ENCODE assay signal across 13 cellular contexts in genomic region chr4:8504279-8505007, GRCh38.
A peak's percentile ranks its signal among the peaks of the same experiment; 100 is the strongest.
DNase-seq lines count a peak whose midpoint lies in the region; TF ChIP-seq lines count a peak whose summit lies in the region.
"Had no signal": no experiment of that assay in that cellular context is flagged by ENCODE, and none has a peak within 500 bp of the region (broad histone marks: within the 10 kb centered on the region; RNA-seq: fewer than 3 reads in every experiment).

No MANE protein-coding gene starts in this region.

- H3K27ac ChIP-seq in prostate gland = no peak overlapping the region
- H3K27ac ChIP-seq: 22Rv1, dorsolateral prefrontal cortex, suprapubic skin had no signal

- H3K9me3 ChIP-seq in prostate gland = no peaks in the 10 kb centered on the region
- H3K9me3 ChIP-seq: Caco-2, HAP-1, suprapubic skin had no signal

- WGBS in prostate gland = 35% methylated on average over 15 of the region's 15 CpGs

- H3K27me3 ChIP-seq in prostate gland (replicated peaks; ENCODE audit: insufficient read depth) = no peaks in the 10 kb centered on the region
- H3K27me3 ChIP-seq: dorsolateral prefrontal cortex, suprapubic skin had no signal

- TF ChIP-seq POLR2A in prostate gland (IDR thresholded peaks at IDR 0.05) = no peak

- peaks cover 6% of the 10 kb centered on the region for H3K4me1 ChIP-seq in prostate gland (replicated peaks)
- H3K4me1 ChIP-seq: Caco-2, HAP-1 had no signal

- DNase-seq in DMS 273 (lab: John Stamatoyannopoulos, UW; ENCODE audit: unreplicated experiment) (peak; percentile 48), DMS 273 treated with DMSO at 0.1 percent for 48 hours (lab: John Stamatoyannopoulos, UW) (no peak), NCI-H2029 (lab: John Stamatoyannopoulos, UW) (peak; percentile 49), T47D (ENCODE audit: low read depth in 1 of 2, low spot score in 1 of 2) (peak; percentile 9 to 23), prostate gland (ENCODE audit: low spot score) (peak; percentile 25), osteocyte (ENCODE audit: extremely low spot score, unreplicated experiment) (no peak), glutamatergic neuron (no peak)
- DNase-seq in stimulated activated CD4-positive, alpha-beta T cell treated with anti-CD3 and anti-CD28 coated beads, Interleukin-2, amount 100 ng/mL, for 48 hours = no peak
- DNase-seq: Caco-2 had no signal

- H3K4me1 Mint-ChIP-seq in osteocyte (ENCODE audit: unreplicated experiment) (peaks cover 29% of the 10 kb centered on the region), glutamatergic neuron (ENCODE audit: low read depth, unreplicated experiment) (peaks cover 7% of the 10 kb centered on the region)

- H3K27me3 Mint-ChIP-seq in osteocyte (ENCODE audit: unreplicated experiment) (peaks cover 4% of the 10 kb centered on the region), glutamatergic neuron (ENCODE audit: unreplicated experiment) (peaks cover 6% of the 10 kb centered on the region)

- TF ChIP-seq CTCF in prostate gland (IDR thresholded peaks at IDR 0.05) (no peak), osteocyte (IDR thresholded peaks at IDR 0.05) (no peak), glutamatergic neuron (IDR thresholded peaks at IDR 0.05; ENCODE audit: partially characterized antibody, unreplicated experiment) (no peak)

- intact Hi-C loops in prostate gland (cut with DNase I) = loop anchor here (5.0 kb wide), 1 partner anchor 32 kb away; no protein-coding TSS in a partner anchor

- in situ Hi-C loops in T47D (cut with HindIII; ENCODE audit: low pct_unique_long_range_greater_than_20kb, low sequenced_read_pairs) = no loop called here

- H3K9me3 Mint-ChIP-seq in osteocyte (ENCODE audit: unreplicated experiment) (no peaks in the 10 kb centered on the region), glutamatergic neuron (ENCODE audit: unreplicated experiment) (peaks cover 5% of the 10 kb centered on the region)

- H3K4me3 ChIP-seq in prostate gland = no peak overlapping the region
- H3K4me3 ChIP-seq: dorsolateral prefrontal cortex, HAP-1, suprapubic skin had no signal

- H3K36me3 Mint-ChIP-seq in osteocyte (ENCODE audit: unreplicated experiment) (no peaks in the 10 kb centered on the region), glutamatergic neuron (ENCODE audit: unreplicated experiment) (no peaks in the 10 kb centered on the region)

- no peaks in the 10 kb centered on the region for H3K36me3 ChIP-seq in prostate gland
- H3K36me3 ChIP-seq: HAP-1, suprapubic skin had no signal

- H3K27ac Mint-ChIP-seq in osteocyte (ENCODE audit: unreplicated experiment) = no peak overlapping the region
- no peak overlapping the region for H3K27ac Mint-ChIP-seq in glutamatergic neuron (ENCODE audit: unreplicated experiment)

- H3K4me3 Mint-ChIP-seq in osteocyte (ENCODE audit: unreplicated experiment) (no peak overlapping the region), glutamatergic neuron (ENCODE audit: unreplicated experiment) (no peak overlapping the region)

Comparison
In these comparisons a context has a peak if more than half of its experiments do, and no peak if none do; other contexts are left out.
1. DNase-seq: peak in DMS 273 (single experiment), NCI-H2029 (single experiment), T47D (2 of 2) and prostate gland (single experiment); none in DMS 273 treated with DMSO at 0.1 percent for 48 hours (single experiment), stimulated activated CD4-positive, alpha-beta T cell treated with anti-CD3 and anti-CD28 coated beads, Interleukin-2, amount 100 ng/mL, for 48 hours (0 of 2), osteocyte (single experiment) and glutamatergic neuron (single experiment).